8 cellular contexts compared by ENCODE assay signal in the genomic region with DNA sequence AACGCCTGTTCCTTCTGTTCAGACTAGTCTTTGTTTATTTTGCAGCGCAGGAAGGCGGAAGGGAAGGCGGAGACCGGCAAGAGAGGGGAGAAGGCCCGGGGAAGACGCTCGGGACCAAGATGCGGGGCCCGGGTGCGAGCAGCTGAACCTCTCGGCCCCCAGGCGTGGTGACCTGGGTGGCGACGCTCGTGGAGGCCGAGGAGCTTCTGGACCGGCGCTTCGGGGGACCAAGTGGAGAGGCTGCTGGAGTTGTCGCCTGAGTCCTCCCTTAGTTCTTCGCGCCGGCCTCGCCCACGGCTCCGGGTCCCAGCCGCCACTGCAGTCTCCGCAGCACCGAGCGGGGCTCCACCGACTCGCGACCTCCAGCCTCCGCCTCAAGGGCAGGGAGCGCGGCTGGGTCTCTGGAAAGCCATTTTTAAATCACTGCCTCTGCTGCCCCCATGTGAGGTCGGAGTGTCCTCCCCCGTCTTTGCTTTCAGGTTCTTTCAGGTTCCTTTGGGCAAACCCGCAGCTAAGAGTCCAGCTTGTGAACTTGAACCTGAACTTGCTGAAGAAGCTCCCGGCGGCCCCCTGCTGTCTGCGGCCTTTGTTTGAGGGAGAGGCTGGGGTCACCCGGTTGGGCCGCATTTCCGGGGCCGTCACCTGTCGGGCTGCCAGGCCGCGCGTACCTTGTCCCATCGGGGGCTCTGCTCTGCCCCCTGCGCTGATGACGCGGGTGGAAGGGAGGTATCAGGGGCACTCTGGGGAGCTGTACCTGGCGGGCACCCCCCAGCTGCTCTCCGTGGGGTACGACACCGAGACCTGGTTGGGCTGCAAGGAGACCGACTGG.
DNase-seq lines count a peak whose midpoint lies in the region; ATAC-seq, FAIRE-seq and TF ChIP-seq lines count a peak whose summit lies in the region.

No MANE protein-coding gene starts in this region.

- intact Hi-C loops in heart left ventricle (cut with DNase I) = no loop called here

- WGBS in heart left ventricle, 4 donors = 9 to 15% (median 12%) methylated on average over 27 to 60 of the region's 60 CpGs
- WGBS in small intestine, 3 donors = 3 to 5% (median 3%) methylated on average over 48 to 60 of the region's 60 CpGs

- ATAC-seq in HG03354 (IDR thresholded peaks at IDR 0.05; ENCODE audit: poor library complexity, severe bottlenecking, unreplicated experiment) (peak; percentile 67), heart left ventricle (peak in 3 of 4 donors; percentile 32 to 50 (median 48)), GM19455 (IDR thresholded peaks at IDR 0.05; ENCODE audit: unreplicated experiment) (no peak)

- H3K27ac ChIP-seq in heart left ventricle = peak overlapping the region in 5 of 12 donors; percentile 17 to 45 (median 34)
- peak overlapping the region; percentile 17 to 55 for H3K27ac ChIP-seq in small intestine (ENCODE audit: low read depth in 1 of 2, low read length in 1 of 2)

- peaks cover 0 to 5% (median 0%) of the 10 kb centered on the region in 12 donors for H3K9me3 ChIP-seq in heart left ventricle
- no peaks in the 10 kb centered on the region for H3K9me3 ChIP-seq in small intestine (ENCODE audit: control insufficient read depth, low read depth)

- TF ChIP-seq CTCF in GM12864 (IDR thresholded peaks at IDR 0.05; ENCODE audit: low read depth, low read length, missing control alignments) (peak; percentile 24), heart left ventricle (IDR thresholded peaks at IDR 0.05) (no peak)

- H3K4me1 ChIP-seq in heart left ventricle (peaks cover 0 to 11% (median 0%) of the 10 kb centered on the region in 12 donors), small intestine (ENCODE audit: control insufficient read depth in 2 of 2, insufficient read depth in 1 of 2, low read depth in 1 of 2, low read length in 1 of 2) (no peaks in the 10 kb centered on the region)

- H3K4me3 ChIP-seq in GM12864 (ENCODE audit: low read depth, low read length) (peak overlapping the region; percentile 47), heart left ventricle (peak overlapping the region; percentile 31 to 68 (median 54)), small intestine (ENCODE audit: low read depth in 1 of 2, low read length in 2 of 2) (peak overlapping the region; percentile 52 to 65)

- TF ChIP-seq POLR2A in heart left ventricle (IDR thresholded peaks at IDR 0.05) = no peak

- H3K27me3 ChIP-seq in heart left ventricle (peaks cover 0 to 14% (median 9%) of the 10 kb centered on the region in 9 donors), small intestine (ENCODE audit: control insufficient read depth in 2 of 2, insufficient read depth in 2 of 2, low read length in 2 of 2) (peaks cover 0 to 3% of the 10 kb centered on the region in 2 donors)

- peak; percentile 5 for DNase-seq in GM12864 (ENCODE audit: low read depth)
- DNase-seq in activated effector memory CD4-positive, alpha-beta T cell treated with Interleukin-2 at 50 U/mL for 16 hours = peak; percentile 17
- DNase-seq in heart left ventricle = peak in 3 of 5 donors; percentile 30 to 66 (median 34)
- DNase-seq in small intestine = peak; percentile 39
- no peak for DNase-seq in NCI-H82 (lab: John Stamatoyannopoulos, UW)
- no peak for DNase-seq in islet precursor cell

- no peak for FAIRE-seq in small intestine (lab: Jason Lieb, UNC)

- H3K36me3 ChIP-seq in heart left ventricle = no peaks in the 10 kb centered on the region
- H3K36me3 ChIP-seq in small intestine (ENCODE audit: control insufficient read depth in 2 of 2, insufficient read depth in 2 of 2, low read length in 2 of 2) = no peaks in the 10 kb centered on the region

Comparison
In these comparisons a context has a peak if more than half of its experiments do, and no peak if none do; other contexts are left out.
1. DNase-seq: peak in GM12864 (single experiment), activated effector memory CD4-positive, alpha-beta T cell treated with Interleukin-2 at 50 U/mL for 16 hours (single experiment), heart left ventricle (3 of 5) and small intestine (single experiment); none in NCI-H82 (single experiment) and islet precursor cell (single experiment).
2. Peak in every context shown above with its lines, with median percentiles within 50 percentile points of each other: H3K4me3 ChIP-seq.